8 cellular contexts compared by ENCODE assay signal in the genomic region with DNA sequence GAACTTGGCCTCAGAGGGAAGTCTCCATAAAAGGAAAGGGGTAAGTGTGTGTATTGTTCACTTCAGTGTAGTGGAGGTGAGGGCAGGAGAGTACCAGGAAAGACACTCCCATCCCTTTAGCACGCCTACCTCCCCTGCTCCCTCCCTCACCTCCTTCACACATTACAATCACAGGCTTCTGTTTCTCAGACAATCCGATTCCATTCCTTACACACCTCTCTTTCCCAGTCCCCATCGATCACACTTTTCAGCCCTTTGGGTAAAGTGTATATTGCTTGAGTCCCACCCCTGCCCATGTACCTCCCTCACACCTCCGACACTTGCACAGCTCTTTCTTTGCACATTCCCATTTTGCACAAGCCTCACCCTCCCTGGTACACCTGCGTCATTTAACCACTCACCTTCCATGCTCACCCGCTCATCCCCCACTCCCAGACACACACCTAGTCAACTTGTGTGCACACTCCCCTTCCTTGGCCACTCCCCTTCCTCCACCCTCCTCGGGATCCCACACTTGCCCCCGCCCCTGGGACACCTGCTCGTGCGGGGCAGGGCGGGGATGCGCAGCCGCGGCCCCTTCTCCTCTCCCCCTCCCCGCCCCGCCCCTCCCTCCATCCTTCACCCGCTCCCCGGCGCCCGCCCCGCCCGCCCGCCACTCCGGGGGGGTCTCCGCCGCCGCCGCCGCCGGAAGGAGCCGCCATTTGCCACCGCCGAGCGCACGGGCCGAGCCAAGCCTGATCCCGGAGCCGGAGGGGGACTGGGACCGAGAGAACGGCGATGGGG. TPM values are rescaled to one million over a fixed set of nuclear protein-coding genes. Genes with fewer than 3 reads are reported as not detected.
A peak's percentile ranks its signal among the peaks of the same experiment; 100 is the strongest.
DNase-seq lines count a peak whose midpoint lies in the region; ATAC-seq and TF ChIP-seq lines count a peak whose summit lies in the region.

A gene with protein sequence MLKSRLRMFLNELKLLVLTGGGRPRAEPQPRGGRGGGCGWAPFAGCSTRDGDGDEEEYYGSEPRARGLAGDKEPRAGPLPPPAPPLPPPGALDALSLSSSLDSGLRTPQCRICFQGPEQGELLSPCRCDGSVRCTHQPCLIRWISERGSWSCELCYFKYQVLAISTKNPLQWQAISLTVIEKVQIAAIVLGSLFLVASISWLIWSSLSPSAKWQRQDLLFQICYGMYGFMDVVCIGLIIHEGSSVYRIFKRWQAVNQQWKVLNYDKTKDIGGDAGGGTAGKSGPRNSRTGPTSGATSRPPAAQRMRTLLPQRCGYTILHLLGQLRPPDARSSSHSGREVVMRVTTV (plus strand): TSS at position 693 of the 783 bp plus-strand sequence. CDS start 426 bp downstream, outside the sequence.

- peak within 1 kb of the TSS; percentile 96 for H2AFZ ChIP-seq in GM23338
- H2AFZ ChIP-seq in hepatocyte, result peak within 1 kb of the TSS; percentile 30

- H3K27me3 Mint-ChIP-seq in GM23338 (ENCODE audit: insufficient read depth, low read depth, poor library complexity) (peaks cover 62% of the 10 kb centered on the region), T-cell (no peaks in the 10 kb centered on the region)
- H3K27me3 Mint-ChIP-seq in activated naive CD8-positive, alpha-beta T cell treated with anti-CD3 and anti-CD28 coated beads, Interleukin-2, amount 50 U/mL, for 24 hours, result peaks cover 3% of the 10 kb centered on the region

- peaks cover 62% of the 10 kb centered on the region for H3K27me3 ChIP-seq in GM23338 (ENCODE audit: insufficient read depth)
- no peaks in the 10 kb centered on the region for H3K27me3 ChIP-seq in hepatocyte

- POLR2A ChIA-PET in T-cell (lab: Charles Lee), result interaction anchor here (0.6 to 1.0 kb wide), 2 partner anchors 10 to 27 kb away, joined by 3 read pairs; a partner anchor contains a TSS

- H3K4me1 Mint-ChIP-seq in GM23338 (peaks cover 39% of the 10 kb centered on the region), T-cell (peaks cover 65 to 71% (median 69%) of the 10 kb centered on the region in 3 donors)
- H3K4me1 Mint-ChIP-seq in activated naive CD8-positive, alpha-beta T cell treated with anti-CD3 and anti-CD28 coated beads, Interleukin-2, amount 50 U/mL, for 24 hours, result peaks cover 61% of the 10 kb centered on the region

- no peaks in the 10 kb centered on the region for H3K9me3 ChIP-seq in hepatocyte (ENCODE audit: low read depth)

- H3K27ac Mint-ChIP-seq in GM23338 (no peak within 1 kb of the TSS), T-cell (peak within 1 kb of the TSS; percentile 93 to 99)
- peak within 1 kb of the TSS; percentile 21 for H3K27ac Mint-ChIP-seq in activated naive CD8-positive, alpha-beta T cell treated with anti-CD3 and anti-CD28 coated beads, Interleukin-2, amount 50 U/mL, for 24 hours

- H3K4me3 ChIP-seq in GM23338 (peak within 1 kb of the TSS; percentile 83), hepatocyte (peak within 1 kb of the TSS; percentile 56), skeletal muscle cell (ENCODE audit: low read depth, low read length) (peak within 1 kb of the TSS; percentile 60)

- H3K36me3 ChIP-seq in GM23338 (ENCODE audit: insufficient read depth) (no peaks in the 10 kb centered on the region; the same call in 1 of the 2 replicates), hepatocyte (replicated peaks; ENCODE audit: insufficient read depth, low read depth) (no peaks in the 10 kb centered on the region)

- ATAC-seq in GM23338 (peak; percentile 33), T-cell (replicated peaks in 1 of 4) (peak; percentile 46 to 57 (median 50))
- peak; percentile 53 for ATAC-seq in activated naive CD8-positive, alpha-beta T cell treated with anti-CD3 and anti-CD28 coated beads, Interleukin-2, amount 50 U/mL, for 24 hours

- peaks cover 36% of the 10 kb centered on the region for H3K4me1 ChIP-seq in GM23338 (ENCODE audit: insufficient read depth)
- peaks cover 22% of the 10 kb centered on the region for H3K4me1 ChIP-seq in hepatocyte (ENCODE audit: insufficient read depth)

- peak; percentile 92 for DNase-seq in DMS53 (lab: John Stamatoyannopoulos, UW)
- peak; percentile 84 for DNase-seq in GM23338 (ENCODE audit: low spot score)
- DNase-seq in NCI-H1092 treated with DMSO at 0.1 percent for 48 hours (lab: John Stamatoyannopoulos, UW), result peak; percentile 37
- peak; percentile 65 to 90 (median 78) for DNase-seq in T-cell
- peak; percentile 84 for DNase-seq in activated naive CD8-positive, alpha-beta T cell treated with anti-CD3 and anti-CD28 coated beads, Interleukin-2, amount 50 U/mL, for 24 hours
- DNase-seq in hepatocyte (ENCODE audit: low spot score), result peak; percentile 89
- DNase-seq in skeletal muscle cell (ENCODE audit: low read depth), result no peak
- no peak for DNase-seq in KG1 (lab: John Stamatoyannopoulos, UW)

- H3K36me3 Mint-ChIP-seq in GM23338 (ENCODE audit: low read depth) (peaks cover 24% of the 10 kb centered on the region), T-cell (peaks cover 21% of the 10 kb centered on the region)
- peaks cover 29% of the 10 kb centered on the region for H3K36me3 Mint-ChIP-seq in activated naive CD8-positive, alpha-beta T cell treated with anti-CD3 and anti-CD28 coated beads, Interleukin-2, amount 50 U/mL, for 24 hours (ENCODE audit: low read depth)

- TF ChIP-seq CTCF in GM23338 (conservative IDR thresholded peaks at IDR 0.05; ENCODE audit: low read depth in 2 of 2) (no peak), hepatocyte (IDR thresholded peaks at IDR 0.05; ENCODE audit: poor library complexity) (no peak)

- H3K9me2 ChIP-seq in GM23338 (ENCODE audit: insufficient read depth) (no peaks in the 10 kb centered on the region), hepatocyte (replicated peaks; ENCODE audit: insufficient read depth) (no peaks in the 10 kb centered on the region)

- no peaks in the 10 kb centered on the region; the same call in 2 of the 3 replicates for H3K9me3 Mint-ChIP-seq in GM23338
- no peaks in the 10 kb centered on the region for H3K9me3 Mint-ChIP-seq in T-cell
- H3K9me3 Mint-ChIP-seq in activated naive CD8-positive, alpha-beta T cell treated with anti-CD3 and anti-CD28 coated beads, Interleukin-2, amount 50 U/mL, for 24 hours, result no peaks in the 10 kb centered on the region

- CTCF ChIA-PET in T-cell (lab: Charles Lee), result interaction anchor here in 1 of 2 donors (0.6 to 2.5 kb wide), 5 partner anchors 10 to 144 kb away, joined by 3 to 11 read pairs (median 9); a partner anchor contains a TSS

- H3F3A ChIP-seq in GM23338 (replicated peaks; ENCODE audit: low read depth), result peaks cover 21% of the 10 kb centered on the region

- H3K4me3 Mint-ChIP-seq in GM23338 (peak within 1 kb of the TSS; percentile 87), T-cell (peak within 1 kb of the TSS; percentile 81 to 91 (median 90))
- H3K4me3 Mint-ChIP-seq in activated naive CD8-positive, alpha-beta T cell treated with anti-CD3 and anti-CD28 coated beads, Interleukin-2, amount 50 U/mL, for 24 hours, result peak within 1 kb of the TSS; percentile 80

- H3K27ac ChIP-seq in GM23338 (ENCODE audit: low read depth) (no peak within 1 kb of the TSS), hepatocyte (peak within 1 kb of the TSS; percentile 79)

- H3K4me2 ChIP-seq in GM23338, result peak within 1 kb of the TSS; percentile 97
- H3K4me2 ChIP-seq in hepatocyte, result peak within 1 kb of the TSS; percentile 85

- H4K20me1 ChIP-seq in GM23338 (replicated peaks; ENCODE audit: insufficient read depth) (peaks cover 4% of the 10 kb centered on the region; the same call in 1 of the 2 replicates), hepatocyte (ENCODE audit: insufficient read depth, poor library complexity, severe bottlenecking) (peaks cover 3% of the 10 kb centered on the region)

- H3K79me2 ChIP-seq in GM23338 (replicated peaks; ENCODE audit: insufficient read depth), result peaks cover 23% of the 10 kb centered on the region
- peaks cover 31% of the 10 kb centered on the region for H3K79me2 ChIP-seq in hepatocyte

- 8% methylated on average over 6 of the region's 41 CpGs for WGBS in hepatocyte (ENCODE audit: low lambda C conversion rate, missing lambda C conversion rate)

TF ChIP-seq in GM23338, 12 proteins besides CTCF, POLR2A, EP300 and RAD21:
- 0 out of 2 replicates have a peak, but pooled peaks have one; percentile 10 for TF ChIP-seq CREB1 (CRISPR knock-in tag; IDR thresholded peaks at IDR 0.05; ENCODE audit: low read depth)
- no peak for TF ChIP-seq EZH2phosphoT487 (IDR thresholded peaks at IDR 0.05; ENCODE audit: unreplicated experiment)
- peak; percentile 67 for TF ChIP-seq POLR2AphosphoS5 (IDR thresholded peaks at IDR 0.05; ENCODE audit: low read depth)

RNA-seq across cellular contexts. Expression of the gene that starts here (rescaled TPM):
- total RNA-seq in GM23338 (2014; rRNA removed; shearing (Covaris generic)), result 2.9 and 3.5 TPM in 2 replicates
- polyA plus RNA-seq in GM23338 (2016; fragmentation: Nextera tagmentation; extraction: Ambion mirVana), result 3.1 and 3.3 TPM in 2 replicates
- total RNA-seq in T-cell, result 10 to 100 TPM; 45.4 to 72.9 (median 71.7) TPM
- 14.6 and 16.9 TPM in 2 replicates for total RNA-seq in hepatocyte
- 13.6 and 14.8 TPM in 2 replicates for polyA plus RNA-seq in hepatocyte

Comparison
In these comparisons a context has a peak if more than half of its experiments do, and no peak if none do; other contexts are left out.
1. DNase-seq: peak in DMS53 (single experiment), GM23338 (single experiment), NCI-H1092 treated with DMSO at 0.1 percent for 48 hours (single experiment), T-cell (34 of 34), activated naive CD8-positive, alpha-beta T cell treated with anti-CD3 and anti-CD28 coated beads, Interleukin-2, amount 50 U/mL, for 24 hours (single experiment) and hepatocyte (single experiment); none in skeletal muscle cell (single experiment) and KG1 (single experiment).
2. Peak in every context shown above with its lines, with median percentiles within 50 percentile points of each other: ATAC-seq, H3K4me3 ChIP-seq and H3K4me3 Mint-ChIP-seq.